Comparison of ENCODE assay signal across 1 cellular context in genomic region chr13:78603240-78603947, GRCh38.
TF ChIP-seq lines count a peak whose summit lies in the region.

Gene POU4F1 (minus strand): TSS chr13:78603552. CDS start chr13:78603326, 226 bp downstream.

TF ChIP-seq in GM23338, 12 proteins besides CTCF, POLR2A, EP300 and RAD21 (continued from another document):
- TF ChIP-seq ZNF462 (CRISPR knock-in tag; IDR thresholded peaks at IDR 0.05), result no peak
- TF ChIP-seq NANOG (IDR thresholded peaks at IDR 0.05; ENCODE audit: borderline replicate concordance), result no peak
- TF ChIP-seq CREB1 (CRISPR knock-in tag; IDR thresholded peaks at IDR 0.05; ENCODE audit: low read depth), result no peak
- peak; percentile 94 for TF ChIP-seq EZH2phosphoT487 (IDR thresholded peaks at IDR 0.05; ENCODE audit: unreplicated experiment)
- TF ChIP-seq EZH2 (IDR thresholded peaks at IDR 0.05; ENCODE audit: low read depth, unreplicated experiment), result peak; percentile 83
- no peak for TF ChIP-seq ETS1 (IDR thresholded peaks at IDR 0.05)
